Comparison of ENCODE assay signal across 21 cellular contexts in the genomic region with DNA sequence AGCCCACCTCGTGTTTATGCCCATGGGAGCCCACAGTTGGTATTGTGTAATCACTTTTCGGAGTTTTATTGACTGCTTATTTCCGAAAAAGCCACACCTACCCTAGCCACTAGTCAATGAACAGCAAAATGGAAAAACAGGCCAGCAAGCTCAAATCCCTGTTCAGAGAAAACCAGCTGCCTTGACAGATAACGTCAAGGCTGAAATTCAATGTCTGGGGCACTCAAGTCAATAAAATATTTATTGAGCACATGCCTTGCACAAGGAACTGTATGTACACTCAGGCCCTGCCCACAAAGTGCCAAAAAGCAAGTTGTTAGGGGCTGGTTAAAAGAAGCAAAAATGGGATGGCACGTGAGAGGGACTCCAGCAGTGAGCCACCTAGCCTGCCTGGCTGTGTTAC. TPM values are rescaled to one million over a fixed set of nuclear protein-coding genes. Genes with fewer than 3 reads are reported as not detected.
"Had no signal": no experiment of that assay in that cellular context is flagged by ENCODE, and none has a peak within 500 bp of the region (broad histone marks: within the 10 kb centered on the region; RNA-seq: fewer than 3 reads in every experiment).

No MANE protein-coding gene starts in this region.

- H3K9me3 ChIP-seq: neutrophil, spleen, stomach, uterus had no signal

- H3K4me3 Mint-ChIP-seq: activated CD4-positive, alpha-beta memory T cell treated with anti-CD3 and anti-CD28 coated beads, Interleukin-2, amount 10 ng/mL, durations not matched to agents 7 days and 5 days; activated T-cell treated with anti-CD3 and anti-CD28 coated beads, Interleukin-2, amount 50 U/mL, for 24 hours; naive B cell had no signal

- H3K9me3 Mint-ChIP-seq: activated CD4-positive, alpha-beta memory T cell treated with anti-CD3 and anti-CD28 coated beads, Interleukin-2, amount 10 ng/mL, durations not matched to agents 7 days and 5 days; activated T-cell treated with anti-CD3 and anti-CD28 coated beads, Interleukin-2, amount 50 U/mL, for 24 hours; naive B cell had no signal

- H3K27ac ChIP-seq: coronary artery, neutrophil, spleen, uterus, WERI-Rb-1 had no signal

- H3K27me3 Mint-ChIP-seq: activated CD4-positive, alpha-beta memory T cell treated with anti-CD3 and anti-CD28 coated beads, Interleukin-2, amount 10 ng/mL, durations not matched to agents 7 days and 5 days; activated T-cell treated with anti-CD3 and anti-CD28 coated beads, Interleukin-2, amount 50 U/mL, for 24 hours; naive B cell; progenitor cell of endocrine pancreas had no signal

- H3K27ac Mint-ChIP-seq: activated CD4-positive, alpha-beta memory T cell treated with anti-CD3 and anti-CD28 coated beads, Interleukin-2, amount 10 ng/mL, durations not matched to agents 7 days and 5 days; activated T-cell treated with anti-CD3 and anti-CD28 coated beads, Interleukin-2, amount 50 U/mL, for 24 hours; naive B cell; progenitor cell of endocrine pancreas had no signal

- H3K27me3 ChIP-seq: stomach, uterus had no signal

- DNase-seq: activated CD4-positive, alpha-beta memory T cell treated with anti-CD3 and anti-CD28 coated beads, Interleukin-2, amount 10 ng/mL, durations not matched to agents 7 days and 5 days; activated CD4-positive, alpha-beta T cell treated with anti-CD3 and anti-CD28 coated beads for 4 hours; activated effector memory CD4-positive, alpha-beta T cell treated with Interleukin-2 at 50 U/mL for 16 hours; activated naive CD4-positive, alpha-beta T cell treated with anti-CD3 and anti-CD28 coated beads, Interleukin-2, amount 50 U/mL, for 16 hours; activated T-cell treated with anti-CD3 and anti-CD28 coated beads, Interleukin-2, amount 50 U/mL, for 24 hours; central memory CD4-positive, alpha-beta T cell; naive B cell; spleen; stimulated activated CD4-positive, alpha-beta T cell treated with anti-CD3 and anti-CD28 coated beads, Interleukin-1b, Interleukin-23, amount 100 ng/mL, for 48 hours; stomach; T-helper 1 cell; T1000; uterus; WERI-Rb-1 had no signal

- ATAC-seq: esophagus mucosa, sciatic nerve, SK-N-SH treated with all-trans-retinoic acid at 6 μM for 48 hours had no signal

- H3K36me3 ChIP-seq: neutrophil, spleen, uterus, WERI-Rb-1 had no signal

- H3K4me3 ChIP-seq: coronary artery, lung, spleen, stomach, uterus had no signal

- H3K36me3 Mint-ChIP-seq: naive B cell had no signal

RNA-seq across cellular contexts. Expression of gene C11orf86, which starts 21.7 kb away (rescaled TPM):
- total RNA-seq: activated CD4-positive, alpha-beta memory T cell treated with anti-CD3 and anti-CD28 coated beads, Interleukin-2, amount 10 ng/mL, durations not matched to agents 7 days and 5 days; esophagus mucosa; lung; progenitor cell of endocrine pancreas; sciatic nerve; spleen; uterus had no signal
- polyA plus RNA-seq: lung had no signal
